9 cellular contexts compared by ENCODE assay signal in the genomic region with DNA sequence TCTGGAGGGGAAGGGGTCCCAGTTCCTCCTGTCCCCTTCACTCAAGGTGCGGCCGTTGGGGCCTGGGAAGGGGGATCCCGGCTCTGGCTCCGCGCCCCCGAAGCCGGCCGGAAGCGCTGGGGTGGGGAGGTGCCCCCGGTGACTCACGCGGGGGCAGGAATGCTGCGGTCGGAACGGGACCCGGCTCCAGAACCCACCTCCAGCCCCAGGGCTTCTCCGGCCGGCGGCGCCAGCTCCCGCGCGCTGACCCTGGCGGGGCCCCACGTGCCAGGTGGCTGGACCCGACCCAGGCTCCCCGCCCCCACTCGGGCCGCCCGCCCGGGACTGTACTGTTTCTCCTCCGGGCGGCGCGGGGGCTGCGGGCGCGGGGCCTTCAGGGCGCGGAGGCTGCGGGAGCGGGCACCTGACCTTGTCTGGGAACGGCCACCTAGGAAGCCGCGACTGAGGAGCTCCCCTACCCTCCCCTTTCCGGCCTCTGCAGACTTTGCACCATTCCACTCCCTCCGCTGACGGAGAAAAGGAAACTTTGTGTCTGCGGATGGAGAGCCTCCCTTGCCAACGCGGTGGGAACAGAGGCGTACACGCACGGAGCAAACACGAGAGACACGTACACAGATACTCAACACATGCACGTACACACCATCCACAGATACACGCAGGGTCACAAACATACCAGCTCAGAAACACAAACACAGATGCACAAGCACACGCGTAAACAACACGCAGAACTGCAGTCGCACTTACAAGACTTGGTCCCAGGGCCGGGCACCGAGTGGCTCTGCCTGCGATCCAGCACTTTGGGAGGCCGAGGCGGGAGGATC.
DNase-seq lines count a peak whose midpoint lies in the region; ATAC-seq lines count a peak whose summit lies in the region.
"Had no signal": no experiment of that assay in that cellular context is flagged by ENCODE, and none has a peak within 500 bp of the region (broad histone marks: within the 10 kb centered on the region; RNA-seq: fewer than 3 reads in every experiment).

No MANE protein-coding gene starts in this region.

- ATAC-seq in GM21447 (IDR thresholded peaks at IDR 0.05; ENCODE audit: unreplicated experiment) (no peak), GM21423 (IDR thresholded peaks at IDR 0.05; ENCODE audit: unreplicated experiment) (no peak)

- DNase-seq in NCI-H748 (lab: John Stamatoyannopoulos, UW; ENCODE audit: unreplicated experiment) (peak; percentile 18), NCI-H748 treated with DMSO at 0.1 percent for 48 hours (lab: John Stamatoyannopoulos, UW) (no peak), activated T-cell treated with anti-CD3 and anti-CD28 coated beads for 1 hour (ENCODE audit: low read depth) (peak; percentile 32), epithelial cell of prostate (ENCODE audit: low read depth, low spot score) (no peak), midbrain (lab: John Stamatoyannopoulos, UW) (peak; percentile 43)
- peak; percentile 65 for DNase-seq in stimulated activated CD8-positive, alpha-beta memory T cell treated with anti-CD3 and anti-CD28 coated beads, Interleukin-4, amount 100 ng/mL, for 48 hours
- DNase-seq: DND-41 had no signal

- peak overlapping the region; percentile 88 for H3K27ac ChIP-seq in epithelial cell of prostate

Comparison
In these comparisons a context has a peak if more than half of its experiments do, and no peak if none do; other contexts are left out.
1. DNase-seq: peak in NCI-H748 (single experiment), activated T-cell treated with anti-CD3 and anti-CD28 coated beads for 1 hour (single experiment), midbrain (single experiment) and stimulated activated CD8-positive, alpha-beta memory T cell treated with anti-CD3 and anti-CD28 coated beads, Interleukin-4, amount 100 ng/mL, for 48 hours (single experiment); none in NCI-H748 treated with DMSO at 0.1 percent for 48 hours (single experiment) and epithelial cell of prostate (single experiment).